ENCODE assay signal across 2 cellular contexts in the genomic region with DNA sequence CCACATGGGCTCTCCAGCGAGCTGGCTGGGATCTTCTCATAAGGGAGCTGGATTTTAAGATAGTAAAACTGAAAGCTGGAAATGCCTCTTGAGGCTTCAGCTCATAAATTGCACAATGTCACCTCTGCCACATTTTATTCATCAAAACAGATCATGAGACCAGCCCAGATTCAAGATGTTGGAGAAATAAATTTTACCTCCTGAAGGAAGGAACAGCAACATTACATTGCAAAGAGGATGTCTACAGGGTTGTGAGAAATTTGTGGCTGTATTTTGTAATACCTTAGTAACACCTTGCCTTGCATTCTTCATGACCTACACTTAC.
TF ChIP-seq lines count a peak whose summit lies in the region.

No MANE protein-coding gene starts in this region.

TF ChIP-seq in SK-N-SH, 30 proteins besides CTCF, POLR2A, EP300 and RAD21 (continued from another document):
- no peak for TF ChIP-seq IRF3 (IDR thresholded peaks at IDR 0.05; ENCODE audit: low read depth, low read length)
- TF ChIP-seq GATA2 (CRISPR knock-in tag; IDR thresholded peaks at IDR 0.05): no peak
- TF ChIP-seq CHD2 (IDR thresholded peaks at IDR 0.05; ENCODE audit: low read length, partially characterized antibody): no peak
- no peak for TF ChIP-seq TCF12 (IDR thresholded peaks at IDR 0.05)
- TF ChIP-seq, protein P1, sequence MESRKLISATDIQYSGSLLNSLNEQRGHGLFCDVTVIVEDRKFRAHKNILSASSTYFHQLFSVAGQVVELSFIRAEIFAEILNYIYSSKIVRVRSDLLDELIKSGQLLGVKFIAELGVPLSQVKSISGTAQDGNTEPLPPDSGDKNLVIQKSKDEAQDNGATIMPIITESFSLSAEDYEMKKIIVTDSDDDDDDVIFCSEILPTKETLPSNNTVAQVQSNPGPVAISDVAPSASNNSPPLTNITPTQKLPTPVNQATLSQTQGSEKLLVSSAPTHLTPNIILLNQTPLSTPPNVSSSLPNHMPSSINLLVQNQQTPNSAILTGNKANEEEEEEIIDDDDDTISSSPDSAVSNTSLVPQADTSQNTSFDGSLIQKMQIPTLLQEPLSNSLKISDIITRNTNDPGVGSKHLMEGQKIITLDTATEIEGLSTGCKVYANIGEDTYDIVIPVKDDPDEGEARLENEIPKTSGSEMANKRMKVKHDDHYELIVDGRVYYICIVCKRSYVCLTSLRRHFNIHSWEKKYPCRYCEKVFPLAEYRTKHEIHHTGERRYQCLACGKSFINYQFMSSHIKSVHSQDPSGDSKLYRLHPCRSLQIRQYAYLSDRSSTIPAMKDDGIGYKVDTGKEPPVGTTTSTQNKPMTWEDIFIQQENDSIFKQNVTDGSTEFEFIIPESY (IDR thresholded peaks at IDR 0.05; ENCODE audit: borderline replicate concordance, low read depth): no peak
- TF ChIP-seq NRF1 (IDR thresholded peaks at IDR 0.05; ENCODE audit: low read depth, low read length): no peak
- TF ChIP-seq TAF1 (IDR thresholded peaks at IDR 0.05; ENCODE audit: borderline replicate concordance, low read depth, low read length): no peak
- no peak for TF ChIP-seq RFX5 (IDR thresholded peaks at IDR 0.05; ENCODE audit: low read length)
- TF ChIP-seq, protein P2, sequence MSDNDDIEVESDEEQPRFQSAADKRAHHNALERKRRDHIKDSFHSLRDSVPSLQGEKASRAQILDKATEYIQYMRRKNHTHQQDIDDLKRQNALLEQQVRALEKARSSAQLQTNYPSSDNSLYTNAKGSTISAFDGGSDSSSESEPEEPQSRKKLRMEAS (IDR thresholded peaks at IDR 0.05; ENCODE audit: low read depth): no peak
- no peak for TF ChIP-seq ELF1 (IDR thresholded peaks at IDR 0.05)
- TF ChIP-seq PBX3 (IDR thresholded peaks at IDR 0.05): no peak
- TF ChIP-seq EZH2phosphoT487 (IDR thresholded peaks at IDR 0.05; ENCODE audit: borderline replicate concordance, low read depth): no peak
- TF ChIP-seq RXRA (IDR thresholded peaks at IDR 0.05; ENCODE audit: borderline replicate concordance, low read depth): no peak
- TF ChIP-seq, protein P3, sequence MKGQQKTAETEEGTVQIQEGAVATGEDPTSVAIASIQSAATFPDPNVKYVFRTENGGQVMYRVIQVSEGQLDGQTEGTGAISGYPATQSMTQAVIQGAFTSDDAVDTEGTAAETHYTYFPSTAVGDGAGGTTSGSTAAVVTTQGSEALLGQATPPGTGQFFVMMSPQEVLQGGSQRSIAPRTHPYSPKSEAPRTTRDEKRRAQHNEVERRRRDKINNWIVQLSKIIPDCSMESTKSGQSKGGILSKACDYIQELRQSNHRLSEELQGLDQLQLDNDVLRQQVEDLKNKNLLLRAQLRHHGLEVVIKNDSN (IDR thresholded peaks at IDR 0.05; ENCODE audit: borderline replicate concordance, low read depth): no peak
- TF ChIP-seq YY1 (IDR thresholded peaks at IDR 0.05; ENCODE audit: low read depth): no peak
- TF ChIP-seq, protein P4, sequence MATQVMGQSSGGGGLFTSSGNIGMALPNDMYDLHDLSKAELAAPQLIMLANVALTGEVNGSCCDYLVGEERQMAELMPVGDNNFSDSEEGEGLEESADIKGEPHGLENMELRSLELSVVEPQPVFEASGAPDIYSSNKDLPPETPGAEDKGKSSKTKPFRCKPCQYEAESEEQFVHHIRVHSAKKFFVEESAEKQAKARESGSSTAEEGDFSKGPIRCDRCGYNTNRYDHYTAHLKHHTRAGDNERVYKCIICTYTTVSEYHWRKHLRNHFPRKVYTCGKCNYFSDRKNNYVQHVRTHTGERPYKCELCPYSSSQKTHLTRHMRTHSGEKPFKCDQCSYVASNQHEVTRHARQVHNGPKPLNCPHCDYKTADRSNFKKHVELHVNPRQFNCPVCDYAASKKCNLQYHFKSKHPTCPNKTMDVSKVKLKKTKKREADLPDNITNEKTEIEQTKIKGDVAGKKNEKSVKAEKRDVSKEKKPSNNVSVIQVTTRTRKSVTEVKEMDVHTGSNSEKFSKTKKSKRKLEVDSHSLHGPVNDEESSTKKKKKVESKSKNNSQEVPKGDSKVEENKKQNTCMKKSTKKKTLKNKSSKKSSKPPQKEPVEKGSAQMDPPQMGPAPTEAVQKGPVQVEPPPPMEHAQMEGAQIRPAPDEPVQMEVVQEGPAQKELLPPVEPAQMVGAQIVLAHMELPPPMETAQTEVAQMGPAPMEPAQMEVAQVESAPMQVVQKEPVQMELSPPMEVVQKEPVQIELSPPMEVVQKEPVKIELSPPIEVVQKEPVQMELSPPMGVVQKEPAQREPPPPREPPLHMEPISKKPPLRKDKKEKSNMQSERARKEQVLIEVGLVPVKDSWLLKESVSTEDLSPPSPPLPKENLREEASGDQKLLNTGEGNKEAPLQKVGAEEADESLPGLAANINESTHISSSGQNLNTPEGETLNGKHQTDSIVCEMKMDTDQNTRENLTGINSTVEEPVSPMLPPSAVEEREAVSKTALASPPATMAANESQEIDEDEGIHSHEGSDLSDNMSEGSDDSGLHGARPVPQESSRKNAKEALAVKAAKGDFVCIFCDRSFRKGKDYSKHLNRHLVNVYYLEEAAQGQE (IDR thresholded peaks at IDR 0.05; ENCODE audit: low read depth, low read length): no peak
- TF ChIP-seq MEF2A (IDR thresholded peaks at IDR 0.05; ENCODE audit: borderline replicate concordance, low read depth): no peak
- TF ChIP-seq POLR2AphosphoS5 (IDR thresholded peaks at IDR 0.05; ENCODE audit: low read depth, low read length): no peak

TF ChIP-seq in SK-N-SH treated with all-trans-retinoic acid at 6 μM for 48 hours, 23 proteins besides CTCF, POLR2A, EP300 and RAD21 (continued from another document):
- TF ChIP-seq TCF4 (CRISPR knock-in tag; IDR thresholded peaks at IDR 0.05; ENCODE audit: borderline replicate concordance): no peak
- no peak for TF ChIP-seq ZC3H10 (CRISPR knock-in tag; IDR thresholded peaks at IDR 0.05)
- TF ChIP-seq ZFP30 (CRISPR knock-in tag; IDR thresholded peaks at IDR 0.05): no peak
- no peak for TF ChIP-seq CSDC2 (CRISPR knock-in tag; IDR thresholded peaks at IDR 0.05)
- no peak for TF ChIP-seq GLIS3 (CRISPR knock-in tag; IDR thresholded peaks at IDR 0.05)
- TF ChIP-seq ZFP3 (CRISPR knock-in tag; IDR thresholded peaks at IDR 0.05): no peak
- TF ChIP-seq ZNF70 (CRISPR knock-in tag; IDR thresholded peaks at IDR 0.05): no peak
- TF ChIP-seq ZNF565 (CRISPR knock-in tag; conservative IDR thresholded peaks at IDR 0.05; ENCODE audit: low read depth): no peak
- no peak for TF ChIP-seq PPARA (CRISPR knock-in tag; IDR thresholded peaks at IDR 0.05; ENCODE audit: borderline replicate concordance)
- TF ChIP-seq ZNF8 (CRISPR knock-in tag; IDR thresholded peaks at IDR 0.05): no peak
- TF ChIP-seq CREB5 (CRISPR knock-in tag; IDR thresholded peaks at IDR 0.05; ENCODE audit: low read depth): no peak
- no peak for TF ChIP-seq CSRNP3 (CRISPR knock-in tag; IDR thresholded peaks at IDR 0.05)
- TF ChIP-seq TOX (CRISPR knock-in tag; IDR thresholded peaks at IDR 0.05; ENCODE audit: borderline replicate concordance): no peak
- no peak for TF ChIP-seq ISL1 (CRISPR knock-in tag; IDR thresholded peaks at IDR 0.05)
- no peak for TF ChIP-seq ARNTL (CRISPR knock-in tag; IDR thresholded peaks at IDR 0.05; ENCODE audit: borderline replicate concordance, low read depth)
- TF ChIP-seq, protein P5, sequence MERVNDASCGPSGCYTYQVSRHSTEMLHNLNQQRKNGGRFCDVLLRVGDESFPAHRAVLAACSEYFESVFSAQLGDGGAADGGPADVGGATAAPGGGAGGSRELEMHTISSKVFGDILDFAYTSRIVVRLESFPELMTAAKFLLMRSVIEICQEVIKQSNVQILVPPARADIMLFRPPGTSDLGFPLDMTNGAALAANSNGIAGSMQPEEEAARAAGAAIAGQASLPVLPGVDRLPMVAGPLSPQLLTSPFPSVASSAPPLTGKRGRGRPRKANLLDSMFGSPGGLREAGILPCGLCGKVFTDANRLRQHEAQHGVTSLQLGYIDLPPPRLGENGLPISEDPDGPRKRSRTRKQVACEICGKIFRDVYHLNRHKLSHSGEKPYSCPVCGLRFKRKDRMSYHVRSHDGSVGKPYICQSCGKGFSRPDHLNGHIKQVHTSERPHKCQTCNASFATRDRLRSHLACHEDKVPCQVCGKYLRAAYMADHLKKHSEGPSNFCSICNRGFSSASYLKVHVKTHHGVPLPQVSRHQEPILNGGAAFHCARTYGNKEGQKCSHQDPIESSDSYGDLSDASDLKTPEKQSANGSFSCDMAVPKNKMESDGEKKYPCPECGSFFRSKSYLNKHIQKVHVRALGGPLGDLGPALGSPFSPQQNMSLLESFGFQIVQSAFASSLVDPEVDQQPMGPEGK (CRISPR knock-in tag; IDR thresholded peaks at IDR 0.05; ENCODE audit: borderline replicate concordance): no peak
- TF ChIP-seq RARB (CRISPR knock-in tag; IDR thresholded peaks at IDR 0.05): no peak
- TF ChIP-seq ESRRG (CRISPR knock-in tag; IDR thresholded peaks at IDR 0.05): no peak
